ENCODE assay signal across 11 cellular contexts in genomic region chr12:12486661-12487240, GRCh38.
DNase-seq lines count a peak whose midpoint lies in the region; ATAC-seq and TF ChIP-seq lines count a peak whose summit lies in the region.
"Had no signal": no experiment of that assay in that cellular context is flagged by ENCODE, and none has a peak within 500 bp of the region (broad histone marks: within the 10 kb centered on the region; RNA-seq: fewer than 3 reads in every experiment).

No MANE protein-coding gene starts in this region.

- TF ChIP-seq POLR2A in NB4 (IDR thresholded peaks at IDR 0.05; ENCODE audit: extremely low read depth, insufficient read length) (no peak), gastrocnemius medialis (IDR thresholded peaks at IDR 0.05) (no peak), vagina (IDR thresholded peaks at IDR 0.05) (no peak)

- in situ Hi-C loops in gastrocnemius medialis (cut with MboI; ENCODE audit: low sequenced_read_pairs in 4 of 4), result no loop called here

- no peaks in the 10 kb centered on the region for H3K27me3 ChIP-seq in gastrocnemius medialis
- H3K27me3 ChIP-seq in vagina, result no peaks in the 10 kb centered on the region

- peak overlapping the region; percentile 80 for H3K27ac Mint-ChIP-seq in activated CD8-positive, alpha-beta T cell treated with anti-CD3 and anti-CD28 coated beads for 36 hours
- no peak overlapping the region for H3K27ac Mint-ChIP-seq in activated CD8-positive, alpha-beta T cell treated with anti-CD3 and anti-CD28 coated beads, Interleukin-2, amount 10 ng/mL, durations not matched to agents 7 days and 5 days

- peak; percentile 59 for DNase-seq in activated CD8-positive, alpha-beta T cell treated with anti-CD3 and anti-CD28 coated beads for 36 hours
- DNase-seq in activated CD8-positive, alpha-beta T cell treated with anti-CD3 and anti-CD28 coated beads, Interleukin-2, amount 10 ng/mL, durations not matched to agents 7 days and 5 days, result no peak
- DNase-seq in NB4 (ENCODE audit: low read depth) (peak; percentile 11), gastrocnemius medialis (no peak), NCI-H1092 (lab: John Stamatoyannopoulos, UW) (no peak), vagina (ENCODE audit: extremely low spot score in 2 of 2) (no peak), COLO668 (lab: John Stamatoyannopoulos, UW; ENCODE audit: unreplicated experiment) (no peak)
- DNase-seq: ACHN had no signal

- no peaks in the 10 kb centered on the region for H3K27me3 Mint-ChIP-seq in activated CD8-positive, alpha-beta T cell treated with anti-CD3 and anti-CD28 coated beads for 36 hours
- no peaks in the 10 kb centered on the region for H3K27me3 Mint-ChIP-seq in activated CD8-positive, alpha-beta T cell treated with anti-CD3 and anti-CD28 coated beads, Interleukin-2, amount 10 ng/mL, durations not matched to agents 7 days and 5 days (ENCODE audit: low read depth)

- H3K36me3 Mint-ChIP-seq in activated CD8-positive, alpha-beta T cell treated with anti-CD3 and anti-CD28 coated beads for 36 hours (ENCODE audit: low read depth), result peaks cover 53% of the 10 kb centered on the region
- H3K36me3 Mint-ChIP-seq in activated CD8-positive, alpha-beta T cell treated with anti-CD3 and anti-CD28 coated beads, Interleukin-2, amount 10 ng/mL, durations not matched to agents 7 days and 5 days (ENCODE audit: low read depth), result peaks cover 44% of the 10 kb centered on the region

- no peaks in the 10 kb centered on the region for H3K9me3 Mint-ChIP-seq in activated CD8-positive, alpha-beta T cell treated with anti-CD3 and anti-CD28 coated beads for 36 hours
- H3K9me3 Mint-ChIP-seq in activated CD8-positive, alpha-beta T cell treated with anti-CD3 and anti-CD28 coated beads, Interleukin-2, amount 10 ng/mL, durations not matched to agents 7 days and 5 days (ENCODE audit: insufficient read depth), result no peaks in the 10 kb centered on the region

- no peak for TF ChIP-seq CTCF in activated CD8-positive, alpha-beta T cell treated with anti-CD3 and anti-CD28 coated beads for 36 hours (IDR thresholded peaks at IDR 0.05)
- TF ChIP-seq CTCF in NB4 (IDR thresholded peaks at IDR 0.05; ENCODE audit: low read depth, low read length), result no peak
- TF ChIP-seq CTCF in gastrocnemius medialis (IDR thresholded peaks at IDR 0.05 in 4 of 5, conservative IDR thresholded peaks at IDR 0.05 in 1 of 5), result no peak
- TF ChIP-seq CTCF in vagina (IDR thresholded peaks at IDR 0.05), result no peak

- peaks cover 0 to 16% of the 10 kb centered on the region in 2 donors for H3K36me3 ChIP-seq in gastrocnemius medialis
- H3K36me3 ChIP-seq in vagina, result peaks cover 0 to 26% of the 10 kb centered on the region in 2 donors

- H3K4me3 ChIP-seq in NB4 (ENCODE audit: low read depth, low read length), result no peak overlapping the region
- H3K4me3 ChIP-seq in gastrocnemius medialis, result no peak overlapping the region
- H3K4me3 ChIP-seq in vagina, result no peak overlapping the region

- POLR2A ChIA-PET in activated CD8-positive, alpha-beta T cell treated with anti-CD3 and anti-CD28 coated beads for 36 hours (lab: Charles Lee), result interaction anchor here (0.8 to 2.1 kb wide), 5 partner anchors 10 to 237 kb away, joined by 3 to 7 read pairs (median 3); no protein-coding TSS in a partner anchor
- POLR2A ChIA-PET in activated CD8-positive, alpha-beta T cell treated with anti-CD3 and anti-CD28 coated beads, Interleukin-2, amount 10 ng/mL, durations not matched to agents 7 days and 5 days (lab: Charles Lee), result interaction anchor here (0.6 to 1.3 kb wide), 7 partner anchors 19 to 239 kb away, joined by 3 to 5 read pairs (median 3); partner anchors contain the start of gene DUSP16

- intact Hi-C loops in activated CD8-positive, alpha-beta T cell treated with anti-CD3 and anti-CD28 coated beads for 36 hours (cut with micrococcal nuclease), result no loop called here
- intact Hi-C loops in gastrocnemius medialis (cut with DNase I; ENCODE audit: low total_unique reads), result no loop called here
- intact Hi-C loops in vagina (cut with DNase I), result no loop called here

- ATAC-seq in activated CD8-positive, alpha-beta T cell treated with anti-CD3 and anti-CD28 coated beads for 36 hours, result peak; percentile 64
- no peak for ATAC-seq in activated CD8-positive, alpha-beta T cell treated with anti-CD3 and anti-CD28 coated beads, Interleukin-2, amount 10 ng/mL, durations not matched to agents 7 days and 5 days
- ATAC-seq in HG02610 (IDR thresholded peaks at IDR 0.05; ENCODE audit: unreplicated experiment) (peak; percentile 74), gastrocnemius medialis (peak in 1 of 2 donors; percentile 77)
- ATAC-seq: Panc1 had no signal

- no peaks in the 10 kb centered on the region for H3K9me3 ChIP-seq in gastrocnemius medialis
- no peaks in the 10 kb centered on the region for H3K9me3 ChIP-seq in vagina

- H3K4me1 ChIP-seq in gastrocnemius medialis, result no peaks in the 10 kb centered on the region
- H3K4me1 ChIP-seq in vagina, result no peaks in the 10 kb centered on the region

- H3K4me3 Mint-ChIP-seq in activated CD8-positive, alpha-beta T cell treated with anti-CD3 and anti-CD28 coated beads for 36 hours, result no peak overlapping the region
- no peak overlapping the region for H3K4me3 Mint-ChIP-seq in activated CD8-positive, alpha-beta T cell treated with anti-CD3 and anti-CD28 coated beads, Interleukin-2, amount 10 ng/mL, durations not matched to agents 7 days and 5 days

- H3K27ac ChIP-seq in gastrocnemius medialis (peak overlapping the region; percentile 38 to 50 (median 50)), vagina (no peak overlapping the region)
- H3K27ac ChIP-seq: KMS-11 had no signal

- peaks cover 46% of the 10 kb centered on the region for H3K4me1 Mint-ChIP-seq in activated CD8-positive, alpha-beta T cell treated with anti-CD3 and anti-CD28 coated beads for 36 hours (ENCODE audit: low read depth)
- H3K4me1 Mint-ChIP-seq in activated CD8-positive, alpha-beta T cell treated with anti-CD3 and anti-CD28 coated beads, Interleukin-2, amount 10 ng/mL, durations not matched to agents 7 days and 5 days (ENCODE audit: low read depth), result peaks cover 39% of the 10 kb centered on the region

- CTCF ChIA-PET in activated CD8-positive, alpha-beta T cell treated with anti-CD3 and anti-CD28 coated beads for 36 hours (lab: Charles Lee), result interaction anchor here (1.0 to 1.4 kb wide), 4 partner anchors 17 to 77 kb away, joined by 3 to 5 read pairs (median 4); no protein-coding TSS in a partner anchor
- CTCF ChIA-PET in activated CD8-positive, alpha-beta T cell treated with anti-CD3 and anti-CD28 coated beads, Interleukin-2, amount 10 ng/mL, durations not matched to agents 7 days and 5 days (lab: Charles Lee), result interaction anchor here (1.0 to 2.9 kb wide), 3 partner anchors 12 to 110 kb away, joined by 3 to 11 read pairs (median 8); no protein-coding TSS in a partner anchor

Comparison
In these comparisons a context has a peak if more than half of its experiments do, and no peak if none do; other contexts are left out.
1. DNase-seq: peak in activated CD8-positive, alpha-beta T cell treated with anti-CD3 and anti-CD28 coated beads for 36 hours (single experiment) and NB4 (single experiment); none in activated CD8-positive, alpha-beta T cell treated with anti-CD3 and anti-CD28 coated beads, Interleukin-2, amount 10 ng/mL, durations not matched to agents 7 days and 5 days (single experiment), gastrocnemius medialis (0 of 2), NCI-H1092 (single experiment), vagina (0 of 2) and COLO668 (single experiment).